1 cellular context compared by ENCODE assay signal in genomic region chr3:190014940-190015339, GRCh38.
TF ChIP-seq lines count a peak whose summit lies in the region.

No MANE protein-coding gene starts in this region.

TF ChIP-seq in WTC11, 78 proteins besides CTCF, POLR2A, EP300 and RAD21 (continued from another document):
- TF ChIP-seq E2F4 (CRISPR knock-in tag; IDR thresholded peaks at IDR 0.05; ENCODE audit: borderline replicate concordance, low read depth), result no peak
- TF ChIP-seq, protein P1, sequence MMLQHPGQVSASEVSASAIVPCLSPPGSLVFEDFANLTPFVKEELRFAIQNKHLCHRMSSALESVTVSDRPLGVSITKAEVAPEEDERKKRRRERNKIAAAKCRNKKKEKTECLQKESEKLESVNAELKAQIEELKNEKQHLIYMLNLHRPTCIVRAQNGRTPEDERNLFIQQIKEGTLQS (CRISPR knock-in tag; conservative IDR thresholded peaks at IDR 0.05), result no peak
- TF ChIP-seq ATF1 (CRISPR knock-in tag; IDR thresholded peaks at IDR 0.05), result no peak
- TF ChIP-seq STAT6 (CRISPR knock-in tag; conservative IDR thresholded peaks at IDR 0.05; ENCODE audit: low read depth), result no peak
